ENCODE assay signal across 20 cellular contexts in genomic region chr12:110920324-110920910, GRCh38. TPM values are rescaled to one million over a fixed set of nuclear protein-coding genes. Genes with fewer than 3 reads are reported as not detected.
DNase-seq lines count a peak whose midpoint lies in the region; ATAC-seq, FAIRE-seq and TF ChIP-seq lines count a peak whose summit lies in the region.
"Had no signal": no experiment of that assay in that cellular context is flagged by ENCODE, and none has a peak within 500 bp of the region (broad histone marks: within the 10 kb centered on the region; RNA-seq: fewer than 3 reads in every experiment).

Gene MYL2, minus strand, starts transcription at chr12:110920579. Its CDS starts 50 bp downstream, at chr12:110920529.

- H3K27ac ChIP-seq in A549 (peak within 1 kb of the TSS; percentile 39 to 69; a peak in 3 of 6 replicates), adipose tissue (ENCODE audit: low read depth, low read length) (no peak within 1 kb of the TSS), neural progenitor cell (no peak within 1 kb of the TSS), vagina (no peak within 1 kb of the TSS)
- H3K27ac ChIP-seq: C4-2B had no signal

- no peaks in the 10 kb centered on the region for H3K79me2 ChIP-seq in neural progenitor cell (ENCODE audit: low read depth)

- H3K4me3 ChIP-seq in A549 (no peak within 1 kb of the TSS), neural progenitor cell (no peak within 1 kb of the TSS), vagina (no peak within 1 kb of the TSS)

- DNase-seq in A549 (ENCODE audit: low read depth in 1 of 2, low spot score in 1 of 2) = no peak
- DNase-seq in left cardiac atrium = no peak
- DNase-seq in neural progenitor cell (ENCODE audit: low spot score) = no peak
- DNase-seq in NCI-H2196 (lab: John Stamatoyannopoulos, UW; ENCODE audit: unreplicated experiment) = no peak
- no peak for DNase-seq in vagina (ENCODE audit: extremely low spot score in 2 of 2)
- no peak for DNase-seq in DMS 273 (lab: John Stamatoyannopoulos, UW; ENCODE audit: unreplicated experiment)
- no peak for DNase-seq in SK-N-DZ (ENCODE audit: low spot score)
- DNase-seq: DMS 273 treated with DMSO at 0.1 percent for 48 hours, GF-D8, HFFc6, KBM-7, NCI-H1436, NCI-H2081, NCI-H510A, SHP77 treated with DMSO at 0.1 percent for 48 hours had no signal

- no peak within 1 kb of the TSS for H3K9ac ChIP-seq in neural progenitor cell

- H3K4me1 Mint-ChIP-seq in neural progenitor cell = peaks cover 26% of the 10 kb centered on the region

- H3K9me3 Mint-ChIP-seq in neural progenitor cell = no peaks in the 10 kb centered on the region
- H3K9me3 Mint-ChIP-seq: HFFc6 had no signal

- no peaks in the 10 kb centered on the region for H3F3A ChIP-seq in neural progenitor cell (ENCODE audit: low read depth)

- POLR2A ChIA-PET in A549 (lab: Yijun Ruan, JAX) = no interaction called here

- TF ChIP-seq POLR2A in A549 (IDR thresholded peaks at IDR 0.05; ENCODE audit: low read length) (no peak), vagina (IDR thresholded peaks at IDR 0.05) (no peak)

- intact Hi-C loops in left cardiac atrium (cut with DNase I) = no loop called here
- intact Hi-C loops in vagina (cut with DNase I) = no loop called here

- no peak within 1 kb of the TSS for H2AFZ ChIP-seq in neural progenitor cell (replicated peaks)

- TF ChIP-seq EP300 in A549 (IDR thresholded peaks at IDR 0.05) = no peak

- ATAC-seq in A549 = no peak
- peak; percentile 53 to 58 for ATAC-seq in left cardiac atrium

- CTCF ChIA-PET in A549 (lab: Yijun Ruan, JAX) = interaction anchor here (0.9 to 3.8 kb wide), 9 partner anchors 10 to 378 kb away, joined by 3 to 15 read pairs (median 4); no protein-coding TSS in a partner anchor

- H3K36me3 ChIP-seq in neural progenitor cell (no peaks in the 10 kb centered on the region), vagina (no peaks in the 10 kb centered on the region)

- TF ChIP-seq CTCF in A549 (IDR thresholded peaks at IDR 0.05) (no peak), neural progenitor cell (IDR thresholded peaks at IDR 0.05) (no peak), vagina (IDR thresholded peaks at IDR 0.05) (no peak)

- no peak for FAIRE-seq in A549 (lab: Jason Lieb, UNC)
- FAIRE-seq: GM12892 had no signal

- WGBS in A549 (ENCODE audit: missing lambda C conversion rate) = 89% methylated on average over 22 of the region's 22 CpGs
- 53 to 71% (median 68%) methylated on average over 22 of the region's 22 CpGs for WGBS in adipose tissue, 3 donors

- H3K4me2 ChIP-seq in A549 (peak within 1 kb of the TSS; percentile 27; the same call in 2 of the 3 replicates), neural progenitor cell (no peak within 1 kb of the TSS)

- no peaks in the 10 kb centered on the region for H3K36me3 Mint-ChIP-seq in neural progenitor cell

- H3K27me3 ChIP-seq in neural progenitor cell (no peaks in the 10 kb centered on the region), vagina (no peaks in the 10 kb centered on the region)

- TF ChIP-seq RAD21 in A549 (conservative IDR thresholded peaks at IDR 0.05 in 1 of 2, IDR thresholded peaks at IDR 0.05 in 1 of 2) = no peak

- H3K4me3 Mint-ChIP-seq in neural progenitor cell = peak within 1 kb of the TSS; percentile 24
- H3K4me3 Mint-ChIP-seq: HFFc6 had no signal

- H3K27ac Mint-ChIP-seq in neural progenitor cell = peak within 1 kb of the TSS; percentile 68
- H3K27ac Mint-ChIP-seq: HFFc6 had no signal

- peaks cover 27% of the 10 kb centered on the region for H3K4me1 ChIP-seq in A549
- H3K4me1 ChIP-seq in neural progenitor cell = peaks cover 16% of the 10 kb centered on the region
- no peaks in the 10 kb centered on the region for H3K4me1 ChIP-seq in vagina

- H3K9me3 ChIP-seq in A549 (no peaks in the 10 kb centered on the region), neural progenitor cell (ENCODE audit: low read depth) (no peaks in the 10 kb centered on the region), vagina (no peaks in the 10 kb centered on the region)

- peaks cover 12% of the 10 kb centered on the region for H3K27me3 Mint-ChIP-seq in neural progenitor cell (ENCODE audit: insufficient read depth, low read depth)

- H4K20me1 ChIP-seq in neural progenitor cell (ENCODE audit: low read depth) = no peaks in the 10 kb centered on the region

TF ChIP-seq in A549, 52 proteins besides CTCF, POLR2A, EP300 and RAD21:
- TF ChIP-seq EHMT2 (IDR thresholded peaks at IDR 0.05; ENCODE audit: low read depth) (no peak), BCL3 (IDR thresholded peaks at IDR 0.05) (no peak), NPAS2 (CRISPR knock-in tag; IDR thresholded peaks at IDR 0.05; ENCODE audit: borderline replicate concordance) (no peak), TFCP2L1 (CRISPR knock-in tag; IDR thresholded peaks at IDR 0.05) (no peak), EHF (CRISPR knock-in tag; IDR thresholded peaks at IDR 0.05) (no peak), ELK1 (IDR thresholded peaks at IDR 0.05; ENCODE audit: low read depth, low read length) (no peak)
TF ChIP-seq in A549: peak in this region for 0.

RNA-seq across cellular contexts. Expression of gene MYL2, which starts in this region (rescaled TPM):
- polyA plus RNA-seq in A549 (2011; rRNA removed) = 0.13 TPM in 1 of 2 replicates, not detected in the other
- not detected in 2 replicates for polyA plus RNA-seq in A549 (2012; cell fraction: cytosol; rRNA removed)
- 0.12 TPM in 1 of 2 replicates, not detected in the other for polyA plus RNA-seq in A549 (2012; cell fraction: nucleus; rRNA removed)
- polyA plus RNA-seq in A549 (2017; fragmentation: RNase III; extraction: RNeasy Plus Mini Kit Qiagen cat#74134 plus additional on column Dnase treatment) = not detected in 3 replicates
- polyA minus RNA-seq in A549 (2011; rRNA and poly(A)+ RNA removed) = not detected in 2 replicates
- polyA plus RNA-seq in adipose tissue = 10 to 100 TPM in 2 of 3 donors, 1 to 10 TPM in 1; 1.5 to 20.0 (median 10.7) TPM
- 10 to 100 TPM; 31.0 to 92.7 TPM for total RNA-seq in left cardiac atrium
- not detected in 2 replicates for total RNA-seq in neural progenitor cell (ENCODE audit: low replicate concordance)
- not detected for total RNA-seq in vagina
- polyA plus RNA-seq in SK-N-DZ (2014; cell fraction: cytosol; rRNA removed) = not detected in 2 replicates
- not detected in 2 replicates for polyA plus RNA-seq in SK-N-DZ (2014; cell fraction: nucleus; rRNA removed)
- total RNA-seq: A673, H4, HFFc6 had no signal

Comparison
In these comparisons a context has a peak if more than half of its experiments do, and no peak if none do; other contexts are left out.
1. RNA of gene MYL2 (total RNA-seq): 31.0 to 92.7 TPM in left cardiac atrium; not detected in neural progenitor cell and not detected in vagina (single experiment); every median in the first group is over 10 times any median in the second.
2. ATAC-seq: peak in left cardiac atrium (2 of 2); none in A549 (0 of 2).
3. H3K27ac ChIP-seq: peak in A549 (2 of 2); none in adipose tissue (single experiment), neural progenitor cell (single experiment) and vagina (single experiment).